In the genomic region with DNA sequence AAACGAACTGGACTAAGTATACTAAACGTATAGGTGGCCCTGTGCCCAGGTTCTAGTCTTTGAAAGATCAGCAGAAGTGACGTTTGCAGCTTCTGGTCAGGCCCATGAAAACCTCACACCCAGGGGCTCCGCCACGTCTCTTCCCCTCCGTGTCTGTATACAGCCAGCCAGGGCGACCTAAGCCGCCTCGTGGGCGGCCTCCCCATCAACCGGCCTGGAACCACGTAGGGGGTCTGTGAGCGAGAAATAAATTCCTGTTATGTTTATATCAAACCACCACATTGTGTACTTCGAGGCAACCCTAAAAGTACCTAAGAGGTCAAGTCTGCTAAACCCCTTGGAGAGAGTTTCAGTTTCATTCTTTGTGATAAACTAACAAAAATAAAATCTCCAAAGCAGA, we compare ENCODE assay signal across 11 cellular contexts. TPM values are rescaled to one million over a fixed set of nuclear protein-coding genes. Genes with fewer than 3 reads are reported as not detected.
DNase-seq lines count a peak whose midpoint lies in the region; ATAC-seq and TF ChIP-seq lines count a peak whose summit lies in the region.
"Had no signal": no experiment of that assay in that cellular context is flagged by ENCODE, and none has a peak within 500 bp of the region (broad histone marks: within the 10 kb centered on the region; RNA-seq: fewer than 3 reads in every experiment).

No MANE protein-coding gene starts in this region.

- peak; percentile 18 for ATAC-seq in activated CD8-positive, alpha-beta memory T cell treated with anti-CD3 and anti-CD28 coated beads, Interleukin-2, amount 10 ng/mL, durations not matched to agents 7 days and 5 days
- ATAC-seq in memory B cell (ENCODE audit: low read depth) = peak; percentile 23
- no peak for ATAC-seq in HG03095 (IDR thresholded peaks at IDR 0.05; ENCODE audit: unreplicated experiment)

- TF ChIP-seq CTCF in testis (IDR thresholded peaks at IDR 0.05) = no peak

- H3K4me1 ChIP-seq in testis (peaks cover 28% of the 10 kb centered on the region), mesendoderm (ENCODE audit: control insufficient read depth, low read depth, low read length) (peaks cover 3% of the 10 kb centered on the region)

- no peak overlapping the region for H3K4ac ChIP-seq in mesendoderm (ENCODE audit: low read depth, low read length)

- H3K18ac ChIP-seq in mesendoderm (ENCODE audit: low read length) = no peak overlapping the region

- TF ChIP-seq POLR2A in testis (IDR thresholded peaks at IDR 0.05) = no peak

- H3K9me3 ChIP-seq in testis = no peaks in the 10 kb centered on the region

- H4K8ac ChIP-seq in mesendoderm (ENCODE audit: low read depth, low read length) = no peak overlapping the region

- peaks cover 62% of the 10 kb centered on the region for H3K4me1 Mint-ChIP-seq in activated CD8-positive, alpha-beta memory T cell treated with anti-CD3 and anti-CD28 coated beads, Interleukin-2, amount 10 ng/mL, durations not matched to agents 7 days and 5 days
- H3K4me1 Mint-ChIP-seq in memory B cell = peaks cover 29% of the 10 kb centered on the region

- no peak overlapping the region for H2BK15ac ChIP-seq in mesendoderm (replicated peaks; ENCODE audit: low read depth)

- H2BK5ac ChIP-seq in mesendoderm (ENCODE audit: low read length) = no peak overlapping the region

- H4K5ac ChIP-seq in mesendoderm (ENCODE audit: low read length) = no peak overlapping the region

- H3K4me3 ChIP-seq in testis (no peak overlapping the region), mesendoderm (ENCODE audit: low read length) (no peak overlapping the region)

- H3K79me2 ChIP-seq in mesendoderm (ENCODE audit: control insufficient read depth, insufficient read depth, low read length) = peaks cover 14% of the 10 kb centered on the region

- no peaks in the 10 kb centered on the region for H3K27me3 Mint-ChIP-seq in activated CD8-positive, alpha-beta memory T cell treated with anti-CD3 and anti-CD28 coated beads, Interleukin-2, amount 10 ng/mL, durations not matched to agents 7 days and 5 days
- H3K27me3 Mint-ChIP-seq in memory B cell = no peaks in the 10 kb centered on the region

- H2AK5ac ChIP-seq in mesendoderm (ENCODE audit: low read length) = no peak overlapping the region

- H3K36me3 ChIP-seq in testis (ENCODE audit: low read depth, missing control alignments) (no peaks in the 10 kb centered on the region), mesendoderm (ENCODE audit: control insufficient read depth, insufficient read depth, low read length) (peaks cover 26% of the 10 kb centered on the region)

- 62 to 66% methylated on average over 14 of the region's 14 CpGs for WGBS in testis, 2 donors
- WGBS in mesendoderm (ENCODE audit: extremely low coverage, insufficient coverage, low lambda C conversion rate) = no CpG with 5 or more reads among the region's 14 CpGs

- H3K56ac ChIP-seq in mesendoderm (ENCODE audit: low read length) = no peak overlapping the region

- H3K27ac ChIP-seq in angular gyrus (ENCODE audit: low read depth, low read length) (peak overlapping the region; percentile 58), testis (peak overlapping the region; percentile 76 to 87), mesendoderm (ENCODE audit: low read depth, low read length) (no peak overlapping the region)

- H3K9me3 Mint-ChIP-seq in activated CD8-positive, alpha-beta memory T cell treated with anti-CD3 and anti-CD28 coated beads, Interleukin-2, amount 10 ng/mL, durations not matched to agents 7 days and 5 days (ENCODE audit: low read depth) = no peaks in the 10 kb centered on the region
- no peaks in the 10 kb centered on the region for H3K9me3 Mint-ChIP-seq in memory B cell

- H3K27me3 ChIP-seq in testis (no peaks in the 10 kb centered on the region), mesendoderm (ENCODE audit: insufficient read depth, low read length, poor library complexity) (no peaks in the 10 kb centered on the region)

- H2BK120ac ChIP-seq in mesendoderm (ENCODE audit: low read depth, low read length) = no peak overlapping the region

- no peak for DNase-seq in activated CD8-positive, alpha-beta memory T cell treated with anti-CD3 and anti-CD28 coated beads, Interleukin-2, amount 10 ng/mL, durations not matched to agents 7 days and 5 days
- no peak for DNase-seq in activated CD8-positive, alpha-beta memory T cell treated with anti-CD3 and anti-CD28 coated beads, Interleukin-2, amount 50 U/mL, for 48 hours
- no peak for DNase-seq in memory B cell (ENCODE audit: low spot score in 2 of 2)
- no peak for DNase-seq in testis
- DNase-seq in mesendoderm = no peak
- no peak for DNase-seq in HCEC 1CT
- DNase-seq: activated CD4-positive, alpha-beta T cell treated with anti-CD3 and anti-CD28 coated beads for 48 hours had no signal

- peaks cover 10% of the 10 kb centered on the region for H3K79me1 ChIP-seq in mesendoderm (ENCODE audit: low read length)

- no peak overlapping the region for H3K4me2 ChIP-seq in mesendoderm (ENCODE audit: low read length)

- CTCF ChIA-PET in activated CD8-positive, alpha-beta memory T cell treated with anti-CD3 and anti-CD28 coated beads, Interleukin-2, amount 10 ng/mL, durations not matched to agents 7 days and 5 days (lab: Charles Lee) = interaction anchor here (2.2 to 9.7 kb wide), 3 partner anchors 10 to 95 kb away, joined by 7 to 75 read pairs (median 9); no protein-coding TSS in a partner anchor

- H3K27ac Mint-ChIP-seq in activated CD8-positive, alpha-beta memory T cell treated with anti-CD3 and anti-CD28 coated beads, Interleukin-2, amount 10 ng/mL, durations not matched to agents 7 days and 5 days = peak overlapping the region; percentile 76
- H3K27ac Mint-ChIP-seq in memory B cell = no peak overlapping the region

- H3K36me3 Mint-ChIP-seq in activated CD8-positive, alpha-beta memory T cell treated with anti-CD3 and anti-CD28 coated beads, Interleukin-2, amount 10 ng/mL, durations not matched to agents 7 days and 5 days = peaks cover 54% of the 10 kb centered on the region
- H3K36me3 Mint-ChIP-seq in memory B cell = no peaks in the 10 kb centered on the region

- no peak overlapping the region for H3K9ac ChIP-seq in mesendoderm (ENCODE audit: low read length)

- no peak overlapping the region for H3K23ac ChIP-seq in mesendoderm (ENCODE audit: low read length)

- H3K4me3 Mint-ChIP-seq in activated CD8-positive, alpha-beta memory T cell treated with anti-CD3 and anti-CD28 coated beads, Interleukin-2, amount 10 ng/mL, durations not matched to agents 7 days and 5 days = peak overlapping the region; percentile 61
- H3K4me3 Mint-ChIP-seq in memory B cell = peak overlapping the region; percentile 15

- intact Hi-C loops in testis (cut with DNase I; ENCODE audit: low total_unique reads) = no loop called here

RNA-seq across cellular contexts. Expression of gene TK1, which starts 6.8 kb away (rescaled TPM):
- 100 to 1,000 TPM; 145 to 164 TPM for total RNA-seq in activated CD8-positive, alpha-beta memory T cell treated with anti-CD3 and anti-CD28 coated beads, Interleukin-2, amount 10 ng/mL, durations not matched to agents 7 days and 5 days
- 1 to 10 TPM; 3.9 to 4.8 TPM for total RNA-seq in testis
- polyA plus RNA-seq in testis (ENCODE audit: insufficient read depth, low read depth, low replicate concordance) = 5.7 TPM
- 73.3 TPM for polyA plus RNA-seq in mesendoderm (2013, experiment 1 of 2)
- 72.5 TPM for polyA plus RNA-seq in mesendoderm (2013, experiment 2 of 2)

RNA-seq across cellular contexts. Expression of gene AFMID, which starts 7.1 kb away (rescaled TPM):
- 10 to 100 TPM; 17.1 to 24.2 TPM for total RNA-seq in activated CD8-positive, alpha-beta memory T cell treated with anti-CD3 and anti-CD28 coated beads, Interleukin-2, amount 10 ng/mL, durations not matched to agents 7 days and 5 days
- 10 to 100 TPM; 59.4 to 82.2 TPM for total RNA-seq in testis
- 36.1 TPM for polyA plus RNA-seq in testis (ENCODE audit: insufficient read depth, low read depth, low replicate concordance)
- polyA plus RNA-seq in mesendoderm (2013, experiment 1 of 2) = 32.8 TPM
- polyA plus RNA-seq in mesendoderm (2013, experiment 2 of 2) = 31.2 TPM

RNA-seq across cellular contexts. Expression of gene SYNGR2, which starts 11.7 kb away (rescaled TPM):
- 10 to 100 TPM; 41.2 to 80.3 TPM for total RNA-seq in activated CD8-positive, alpha-beta memory T cell treated with anti-CD3 and anti-CD28 coated beads, Interleukin-2, amount 10 ng/mL, durations not matched to agents 7 days and 5 days
- 10 to 100 TPM; 68.7 to 70.6 TPM for total RNA-seq in testis
- 63.7 TPM for polyA plus RNA-seq in testis (ENCODE audit: insufficient read depth, low read depth, low replicate concordance)
- 23.3 TPM for polyA plus RNA-seq in mesendoderm (2013, experiment 1 of 2)
- polyA plus RNA-seq in mesendoderm (2013, experiment 2 of 2) = 23.1 TPM

RNA-seq across cellular contexts. Expression of gene C17orf99, which starts 33.9 kb away (rescaled TPM):
- not detected for total RNA-seq in activated CD8-positive, alpha-beta memory T cell treated with anti-CD3 and anti-CD28 coated beads, Interleukin-2, amount 10 ng/mL, durations not matched to agents 7 days and 5 days
- total RNA-seq in testis = 1 to 10 TPM; 1.1 to 1.3 TPM
- not detected for polyA plus RNA-seq in testis (ENCODE audit: insufficient read depth, low read depth, low replicate concordance)
- not detected for polyA plus RNA-seq in mesendoderm (2013, experiment 1 of 2)
- not detected for polyA plus RNA-seq in mesendoderm (2013, experiment 2 of 2)
- total RNA-seq: astrocyte, RPMI7951 had no signal

RNA-seq across cellular contexts. Expression of gene BIRC5, which starts 34.0 kb away (rescaled TPM):
- 10 to 100 TPM; 87.7 to 93.0 TPM for total RNA-seq in activated CD8-positive, alpha-beta memory T cell treated with anti-CD3 and anti-CD28 coated beads, Interleukin-2, amount 10 ng/mL, durations not matched to agents 7 days and 5 days
- total RNA-seq in testis = 10 to 100 TPM; 12.4 to 28.1 TPM
- polyA plus RNA-seq in testis (ENCODE audit: insufficient read depth, low read depth, low replicate concordance) = 58.5 TPM
- polyA plus RNA-seq in mesendoderm (2013, experiment 1 of 2) = 69.7 TPM
- 68.0 TPM for polyA plus RNA-seq in mesendoderm (2013, experiment 2 of 2)

Comparison
In these comparisons a context has a peak if more than half of its experiments do, and no peak if none do; other contexts are left out.
1. RNA of gene TK1, which starts 6.8 kb away (total RNA-seq): 145 to 164 TPM in activated CD8-positive, alpha-beta memory T cell treated with anti-CD3 and anti-CD28 coated beads, Interleukin-2, amount 10 ng/mL, durations not matched to agents 7 days and 5 days; 3.9 to 4.8 TPM in testis; every median in the first group is over 10 times any median in the second.